Comparison of ENCODE assay signal across 9 cellular contexts in genomic region chr1:70204139-70204538, GRCh38. TPM values are rescaled to one million over a fixed set of nuclear protein-coding genes. Genes with fewer than 3 reads are reported as not detected.
DNase-seq lines count a peak whose midpoint lies in the region; ATAC-seq and TF ChIP-seq lines count a peak whose summit lies in the region.
"Had no signal": no experiment of that assay in that cellular context is flagged by ENCODE, and none has a peak within 500 bp of the region (broad histone marks: within the 10 kb centered on the region; RNA-seq: fewer than 3 reads in every experiment).

No MANE protein-coding gene starts in this region.

- H3K36me3 Mint-ChIP-seq in CD4-positive, alpha-beta T cell (ENCODE audit: low read depth) = peaks cover 49% of the 10 kb centered on the region
- H3K36me3 Mint-ChIP-seq in IgD-negative memory B cell (peaks cover 2% of the 10 kb centered on the region), MCF 10A (ENCODE audit: insufficient read depth, unreplicated experiment) (peaks cover 20% of the 10 kb centered on the region)
- peaks cover 0 to 16% (median 0%) of the 10 kb centered on the region in 3 donors for H3K36me3 Mint-ChIP-seq in naive thymus-derived CD8-positive, alpha-beta T cell

- no TSS peak for BruUV-seq in MCF 10A (replicated peaks; lab: Mats Ljungman, UMichigan)

- no peak for DNase-seq in CD4-positive, alpha-beta T cell
- DNase-seq in MCF 10A (ENCODE audit: unreplicated experiment) = no peak
- no peak for DNase-seq in naive thymus-derived CD8-positive, alpha-beta T cell
- no peak for DNase-seq in stimulated activated CD4-positive, alpha-beta T cell treated with anti-CD3 and anti-CD28 coated beads, Interleukin-2, amount 100 ng/mL, for 24 hours
- no peak for DNase-seq in NCI-H1436 (lab: John Stamatoyannopoulos, UW)
- no peak for DNase-seq in GM19238 (ENCODE audit: insufficient read length, low spot score)
- no peak for DNase-seq in RWPE1 (ENCODE audit: low spot score)
- DNase-seq: central memory CD4-positive, alpha-beta T cell had no signal

- H3K4me1 Mint-ChIP-seq in CD4-positive, alpha-beta T cell (ENCODE audit: low read depth) = peaks cover 72% of the 10 kb centered on the region
- peaks cover 39 to 54% (median 49%) of the 10 kb centered on the region in 3 donors for H3K4me1 Mint-ChIP-seq in IgD-negative memory B cell
- H3K4me1 Mint-ChIP-seq in MCF 10A (ENCODE audit: insufficient read depth, unreplicated experiment) = peaks cover 32% of the 10 kb centered on the region
- peaks cover 27 to 78% (median 61%) of the 10 kb centered on the region in 4 donors for H3K4me1 Mint-ChIP-seq in naive thymus-derived CD8-positive, alpha-beta T cell

- no peaks in the 10 kb centered on the region for H3K27me3 Mint-ChIP-seq in CD4-positive, alpha-beta T cell
- no peaks in the 10 kb centered on the region for H3K27me3 Mint-ChIP-seq in IgD-negative memory B cell
- no peaks in the 10 kb centered on the region for H3K27me3 Mint-ChIP-seq in MCF 10A (ENCODE audit: insufficient read depth, unreplicated experiment)
- H3K27me3 Mint-ChIP-seq in naive thymus-derived CD8-positive, alpha-beta T cell = no peaks in the 10 kb centered on the region

- TF ChIP-seq CTCF in CD4-positive, alpha-beta T cell (IDR thresholded peaks at IDR 0.05) = no peak
- TF ChIP-seq CTCF in MCF 10A (IDR thresholded peaks at IDR 0.05; ENCODE audit: unreplicated experiment) (no peak), RWPE1 (conservative IDR thresholded peaks at IDR 0.05; ENCODE audit: low read depth) (no peak)

- peak overlapping the region; percentile 99 for H3K27ac Mint-ChIP-seq in CD4-positive, alpha-beta T cell
- H3K27ac Mint-ChIP-seq in IgD-negative memory B cell = peak overlapping the region; percentile 97 to 99 (median 99)
- H3K27ac Mint-ChIP-seq in MCF 10A (ENCODE audit: low read depth, unreplicated experiment) = no peak overlapping the region
- H3K27ac Mint-ChIP-seq in naive thymus-derived CD8-positive, alpha-beta T cell = peak overlapping the region in 9 of 10 donors; percentile 98 to 100 (median 99)

- intact Hi-C loops in CD4-positive, alpha-beta T cell (cut with DNase I, micrococcal nuclease) = no loop called here
- intact Hi-C loops in MCF 10A (cut with micrococcal nuclease) = no loop called here

- no peaks in the 10 kb centered on the region for H3K9me3 ChIP-seq in CD4-positive, alpha-beta T cell (ENCODE audit: control insufficient read depth, low read length)

- no peak for ATAC-seq in CD4-positive, alpha-beta T cell (ENCODE audit: poor library complexity)
- ATAC-seq in naive thymus-derived CD8-positive, alpha-beta T cell = no peak

- no peak overlapping the region for H3K27ac ChIP-seq in CD4-positive, alpha-beta T cell (ENCODE audit: low read depth, low read length)
- H3K27ac ChIP-seq in RWPE1 = no peak overlapping the region

- CTCF ChIA-PET in CD4-positive, alpha-beta T cell (lab: Charles Lee) = interaction anchor here (2.9 kb wide), 1 partner anchor 17 kb away, joined by 15 read pairs; the partner anchor contains the start of gene SRSF11
- CTCF ChIA-PET in MCF 10A (lab: Yijun Ruan, JAX) (interaction anchor here (0.6 kb wide), 1 partner anchor 510 kb away, joined by 3 read pairs; no protein-coding TSS in a partner anchor), RWPE1 (lab: Yijun Ruan, JAX) (no interaction called here)

- peak overlapping the region; percentile 99 for H3K4me3 Mint-ChIP-seq in CD4-positive, alpha-beta T cell
- H3K4me3 Mint-ChIP-seq in IgD-negative memory B cell = peak overlapping the region; percentile 96 to 100 (median 99)
- peak overlapping the region; percentile 80 for H3K4me3 Mint-ChIP-seq in MCF 10A (ENCODE audit: unreplicated experiment)
- peak overlapping the region; percentile 94 to 99 (median 97) for H3K4me3 Mint-ChIP-seq in naive thymus-derived CD8-positive, alpha-beta T cell

- H3K27me3 ChIP-seq in CD4-positive, alpha-beta T cell (ENCODE audit: control insufficient read depth, insufficient read depth, low read length) = no peaks in the 10 kb centered on the region

- H3K9me3 Mint-ChIP-seq in CD4-positive, alpha-beta T cell = no peaks in the 10 kb centered on the region
- H3K9me3 Mint-ChIP-seq in IgD-negative memory B cell (no peaks in the 10 kb centered on the region), MCF 10A (ENCODE audit: unreplicated experiment) (no peaks in the 10 kb centered on the region)
- no peaks in the 10 kb centered on the region for H3K9me3 Mint-ChIP-seq in naive thymus-derived CD8-positive, alpha-beta T cell

- POLR2A ChIA-PET in CD4-positive, alpha-beta T cell (lab: Charles Lee) = interaction anchor here (3.0 to 8.4 kb wide), 2 partner anchors 16 to 877 kb away, joined by 25 to 128 read pairs; partner anchors contain the start of genes SRSF11 and ZRANB2
- POLR2A ChIA-PET in MCF 10A (lab: Yijun Ruan, JAX) (interaction anchor here (0.7 to 11.5 kb wide), 4 partner anchors 15 to 206 kb away, joined by 4 to 193 read pairs (median 14); partner anchors contain the start of genes CTH and SRSF11), RWPE1 (lab: Yijun Ruan, JAX; ENCODE audit: low non-redundant PET) (interaction anchor here (0.6 kb wide), 1 partner anchor 97 kb away, joined by 3 read pairs; no protein-coding TSS in a partner anchor)
- POLR2A ChIA-PET in naive thymus-derived CD8-positive, alpha-beta T cell (lab: Charles Lee) = interaction anchor here (0.6 to 4.9 kb wide), 2 partner anchors 17 to 51 kb away, joined by 3 to 49 read pairs; partner anchors contain the start of gene SRSF11

RNA-seq across cellular contexts. Expression of gene LRRC40, which starts 1.2 kb away (rescaled TPM):
- 10 to 100 TPM; 12.4 to 13.3 TPM for total RNA-seq in CD4-positive, alpha-beta T cell
- polyA plus RNA-seq in IgD-negative memory B cell = 6.0 TPM
- total RNA-seq in MCF 10A (2022) = 14.7 and 14.9 TPM in 2 replicates
- total RNA-seq in naive thymus-derived CD8-positive, alpha-beta T cell = 10 to 100 TPM; 12.7 to 12.9 TPM
- polyA plus RNA-seq in naive thymus-derived CD8-positive, alpha-beta T cell = 1 to 10 TPM; 4.6 to 7.4 (median 5.0) TPM

RNA-seq across cellular contexts. Expression of gene SRSF11, which starts 17.0 kb away (rescaled TPM):
- 100 to 1,000 TPM; 454 to 459 TPM for total RNA-seq in CD4-positive, alpha-beta T cell
- polyA plus RNA-seq in IgD-negative memory B cell = 84.2 TPM
- 209 and 218 TPM in 2 replicates for total RNA-seq in MCF 10A (2022)
- 100 to 1,000 TPM; 411 to 412 TPM for total RNA-seq in naive thymus-derived CD8-positive, alpha-beta T cell
- polyA plus RNA-seq in naive thymus-derived CD8-positive, alpha-beta T cell = 10 to 100 TPM; 75.7 to 94.6 (median 89.1) TPM
